ENCODE assay signal across 7 cellular contexts in the genomic region with DNA sequence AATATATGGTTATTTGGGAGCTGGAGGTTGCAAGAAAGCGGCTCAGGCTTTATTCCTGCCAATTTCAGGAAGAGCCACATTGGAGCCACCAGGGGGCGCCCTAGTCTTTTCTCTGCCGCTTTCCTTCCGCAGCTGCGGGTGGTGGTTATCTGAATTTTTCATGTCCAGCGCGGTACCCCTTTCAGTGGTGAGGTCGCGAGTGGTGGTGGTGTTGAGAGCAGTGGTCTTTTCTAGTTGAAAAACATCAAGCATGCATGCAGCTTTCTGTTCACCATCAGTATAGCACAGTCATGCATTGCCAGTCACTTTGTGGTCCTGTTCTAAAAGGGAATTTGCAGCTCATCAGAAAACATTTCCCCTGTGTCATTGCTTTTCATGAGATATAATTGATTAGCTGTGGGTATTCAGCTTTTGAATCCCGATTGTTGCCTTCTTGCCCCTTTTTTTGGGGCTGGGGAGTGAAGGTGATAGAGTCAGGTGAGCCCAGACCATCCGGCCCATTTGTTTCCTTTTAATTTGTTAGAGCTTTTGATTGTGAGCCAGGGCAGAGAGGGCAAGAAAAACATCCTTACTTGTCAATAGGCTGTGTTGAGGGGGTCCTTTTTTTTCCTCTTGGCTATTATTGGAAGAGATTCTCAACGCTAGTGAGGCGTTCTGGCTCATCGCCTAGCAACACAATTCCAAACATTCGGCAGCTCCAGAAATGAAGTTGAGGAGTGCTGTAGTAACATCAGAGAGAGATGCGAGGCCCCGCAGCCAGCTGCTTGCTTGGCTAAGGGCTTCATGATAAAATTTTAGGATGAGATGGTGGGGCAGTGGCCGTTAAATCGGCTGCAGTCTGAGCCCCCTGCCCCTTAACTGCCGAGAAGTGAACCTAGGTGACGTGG.
A peak's percentile ranks its signal among the peaks of the same experiment; 100 is the strongest.
DNase-seq lines count a peak whose midpoint lies in the region; ATAC-seq and TF ChIP-seq lines count a peak whose summit lies in the region.

No MANE protein-coding gene starts in this region.

- TF ChIP-seq CTCF in GM12874 (IDR thresholded peaks at IDR 0.05; ENCODE audit: insufficient read depth, low read depth, low read length) (peak; percentile 82), WTC11 (IDR thresholded peaks at IDR 0.05) (peak; percentile 91)

- no peak overlapping the region for H3K27ac Mint-ChIP-seq in WTC11

- H3K9me3 Mint-ChIP-seq in WTC11, result no peaks in the 10 kb centered on the region

- H3K36me3 Mint-ChIP-seq in WTC11, result no peaks in the 10 kb centered on the region

- H3K4me1 Mint-ChIP-seq in WTC11, result peaks cover 62% of the 10 kb centered on the region

- no peak overlapping the region for H3K4me3 Mint-ChIP-seq in WTC11

- DNase-seq in NCI-H2107 treated with DMSO at 0.1 percent for 48 hours (lab: John Stamatoyannopoulos, UW; ENCODE audit: unreplicated experiment) (peak; percentile 62), WTC11 (ENCODE audit: low spot score) (peak; percentile 67), kidney tubule cell (ENCODE audit: low spot score) (peak; percentile 56)
- DNase-seq in central memory CD4-positive, alpha-beta T cell, result peak; percentile 41
- peak; percentile 77 to 78 for DNase-seq in stimulated activated CD4-positive, alpha-beta T cell treated with anti-CD3 and anti-CD28 coated beads, Interleukin-2, amount 100 ng/mL, for 24 hours

- CTCF ChIA-PET in WTC11 (lab: Charles Lee), result interaction anchor here (0.6 to 6.6 kb wide), 69 partner anchors 8 to 1153 kb away, joined by 3 to 75 read pairs (median 5); a partner anchor contains a TSS

- H3K27me3 Mint-ChIP-seq in WTC11 (ENCODE audit: low read depth), result peaks cover 7% of the 10 kb centered on the region

- POLR2A ChIA-PET in WTC11 (lab: Charles Lee), result interaction anchor here (0.6 to 1.0 kb wide), 2 partner anchors 30 to 52 kb away, joined by 3 to 4 read pairs; no protein-coding TSS in a partner anchor

- ATAC-seq in WTC11 (no peak), HG03045 (IDR thresholded peaks at IDR 0.05; ENCODE audit: unreplicated experiment) (no peak)

TF ChIP-seq in WTC11, 78 proteins besides CTCF, POLR2A, EP300 and RAD21:
- TF ChIP-seq GABPB1 (CRISPR knock-in tag; IDR thresholded peaks at IDR 0.05) (0 out of 2 replicates have a peak, but pooled peaks have one; percentile 20), ZBTB21 (CRISPR knock-in tag; IDR thresholded peaks at IDR 0.05; ENCODE audit: borderline replicate concordance) (no peak)
- TF ChIP-seq, protein P1, sequence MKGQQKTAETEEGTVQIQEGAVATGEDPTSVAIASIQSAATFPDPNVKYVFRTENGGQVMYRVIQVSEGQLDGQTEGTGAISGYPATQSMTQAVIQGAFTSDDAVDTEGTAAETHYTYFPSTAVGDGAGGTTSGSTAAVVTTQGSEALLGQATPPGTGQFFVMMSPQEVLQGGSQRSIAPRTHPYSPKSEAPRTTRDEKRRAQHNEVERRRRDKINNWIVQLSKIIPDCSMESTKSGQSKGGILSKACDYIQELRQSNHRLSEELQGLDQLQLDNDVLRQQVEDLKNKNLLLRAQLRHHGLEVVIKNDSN (CRISPR knock-in tag; IDR thresholded peaks at IDR 0.05), result no peak
- TF ChIP-seq, protein P2, sequence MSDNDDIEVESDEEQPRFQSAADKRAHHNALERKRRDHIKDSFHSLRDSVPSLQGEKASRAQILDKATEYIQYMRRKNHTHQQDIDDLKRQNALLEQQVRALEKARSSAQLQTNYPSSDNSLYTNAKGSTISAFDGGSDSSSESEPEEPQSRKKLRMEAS (CRISPR knock-in tag; IDR thresholded peaks at IDR 0.05), result no peak
TF ChIP-seq in WTC11: peak in this region for 1.
